Comparison of ENCODE assay signal across 19 cellular contexts in the genomic region with DNA sequence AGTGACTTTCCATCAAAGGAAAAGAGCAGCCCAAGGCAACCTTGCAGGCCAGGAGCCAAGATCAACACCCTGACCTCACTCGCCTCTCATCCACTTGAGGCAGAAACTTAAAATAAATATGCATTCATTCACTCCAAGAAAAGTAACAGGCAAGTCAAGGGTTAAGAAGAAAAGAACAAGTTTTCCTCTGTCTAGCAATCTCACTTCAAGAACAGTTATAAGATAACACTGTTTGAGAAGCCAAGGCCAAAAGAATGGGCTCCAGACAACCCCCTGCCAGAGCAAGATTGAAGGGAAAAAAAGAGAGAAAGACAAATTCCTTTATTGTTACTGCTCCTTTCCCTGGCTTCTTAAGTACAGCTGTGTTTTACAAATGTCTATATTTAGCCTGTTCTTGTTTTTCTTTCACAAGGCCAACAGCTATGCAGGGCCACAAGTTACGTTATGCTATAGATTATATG. TPM values are rescaled to one million over a fixed set of nuclear protein-coding genes. Genes with fewer than 3 reads are reported as not detected.
DNase-seq lines count a peak whose midpoint lies in the region; ATAC-seq, FAIRE-seq and TF ChIP-seq lines count a peak whose summit lies in the region.
"Had no signal": no experiment of that assay in that cellular context is flagged by ENCODE, and none has a peak within 500 bp of the region (broad histone marks: within the 10 kb centered on the region; RNA-seq: fewer than 3 reads in every experiment).

No MANE protein-coding gene starts in this region.

- peaks cover 4% of the 10 kb centered on the region for H3K9me3 Mint-ChIP-seq in progenitor cell of endocrine pancreas (ENCODE audit: low read depth)
- H3K9me3 Mint-ChIP-seq: activated naive CD8-positive, alpha-beta T cell treated with anti-CD3 and anti-CD28 coated beads, Interleukin-2, amount 50 U/mL, for 24 hours; stimulated activated naive CD8-positive, alpha-beta T cell treated with anti-CD3 and anti-CD28 coated beads, Interleukin-15, amount 100 ng/mL, for 72 hours had no signal

- H3K9me1 ChIP-seq in endothelial cell of umbilical vein (replicated peaks; ENCODE audit: control insufficient read depth, extremely low read depth, insufficient read depth, low read length) = no peaks in the 10 kb centered on the region

- H3K4me2 ChIP-seq in OCI-LY7 (ENCODE audit: low read length) (0 out of 2 replicates have a peak overlapping the region, but pooled peaks have one; percentile 19), endothelial cell of umbilical vein (ENCODE audit: insufficient read depth, low read length) (no peak overlapping the region)

- no peak overlapping the region for H3K9ac ChIP-seq in endothelial cell of umbilical vein (replicated peaks; ENCODE audit: extremely low read depth, insufficient read depth, low read length)

- peaks cover 0 to 3% of the 10 kb centered on the region in 2 experiments for H3K27me3 ChIP-seq in endothelial cell of umbilical vein (ENCODE audit: control insufficient read depth in 2 of 2, insufficient read depth in 2 of 2, low read length in 2 of 2)
- no peaks in the 10 kb centered on the region for H3K27me3 ChIP-seq in lower lobe of right lung (ENCODE audit: low read depth)

- TF ChIP-seq POLR2A in endothelial cell of umbilical vein (IDR thresholded peaks at IDR 0.05; ENCODE audit: low read depth, low read length) = no peak

- H3K9me3 ChIP-seq in OCI-LY7 (ENCODE audit: low read length) (no peaks in the 10 kb centered on the region), endothelial cell of umbilical vein (replicated peaks; ENCODE audit: control insufficient read depth, insufficient read depth, low read length) (no peaks in the 10 kb centered on the region), lower lobe of right lung (no peaks in the 10 kb centered on the region)

- H3K4me1 ChIP-seq in OCI-LY7 (ENCODE audit: insufficient read depth, low read length, poor library complexity, severe bottlenecking) = peaks cover 42% of the 10 kb centered on the region
- peaks cover 8% of the 10 kb centered on the region for H3K4me1 ChIP-seq in endothelial cell of umbilical vein (ENCODE audit: control insufficient read depth, extremely low read depth, insufficient read depth, low read length)
- H3K4me1 ChIP-seq in lower lobe of right lung = peaks cover 8% of the 10 kb centered on the region

- peaks cover 39% of the 10 kb centered on the region for H3K27me3 Mint-ChIP-seq in progenitor cell of endocrine pancreas

- CTCF ChIA-PET in OCI-LY7 (lab: Charles Lee; ENCODE audit: unreplicated experiment) = no interaction called here
- CTCF ChIA-PET in endothelial cell of umbilical vein (lab: Charles Lee) = no interaction called here

- peak overlapping the region; percentile 74 for H3K27ac Mint-ChIP-seq in progenitor cell of endocrine pancreas
- H3K27ac Mint-ChIP-seq: activated naive CD8-positive, alpha-beta T cell treated with anti-CD3 and anti-CD28 coated beads, Interleukin-2, amount 50 U/mL, for 24 hours; CD8-positive, alpha-beta memory T cell; T-helper 17 cell had no signal

- BruUV-seq in OCI-LY7 (replicated peaks; lab: Mats Ljungman, UMichigan) (no TSS peak), endothelial cell of umbilical vein (replicated peaks; lab: Mats Ljungman, UMichigan) (no TSS peak)

- ATAC-seq in HG02973 (IDR thresholded peaks at IDR 0.05; ENCODE audit: unreplicated experiment) (no peak), HG03196 (IDR thresholded peaks at IDR 0.05; ENCODE audit: unreplicated experiment) (no peak), lower lobe of right lung (no peak)
- ATAC-seq: activated naive CD8-positive, alpha-beta T cell treated with anti-CD3 and anti-CD28 coated beads, Interleukin-2, amount 50 U/mL, for 24 hours; Panc1; stimulated activated naive CD8-positive, alpha-beta T cell treated with anti-CD3 and anti-CD28 coated beads, Interleukin-15, amount 100 ng/mL, for 72 hours; T-helper 17 cell had no signal

- TF ChIP-seq CTCF in OCI-LY7 (conservative IDR thresholded peaks at IDR 0.05; ENCODE audit: low read length) (no peak), endothelial cell of umbilical vein (IDR thresholded peaks at IDR 0.05; ENCODE audit: extremely low read depth in 1 of 2, insufficient read depth in 1 of 2, low read depth in 1 of 2, low read length in 2 of 2) (no peak), progenitor cell of endocrine pancreas (IDR thresholded peaks at IDR 0.05; ENCODE audit: unreplicated experiment) (no peak), lower lobe of right lung (IDR thresholded peaks at IDR 0.05) (no peak)

- peak overlapping the region; percentile 34 for H3K4me3 Mint-ChIP-seq in progenitor cell of endocrine pancreas (ENCODE audit: low read depth)
- H3K4me3 Mint-ChIP-seq: activated naive CD8-positive, alpha-beta T cell treated with anti-CD3 and anti-CD28 coated beads, Interleukin-2, amount 50 U/mL, for 24 hours; CD8-positive, alpha-beta memory T cell; nephron progenitor cell; stimulated activated naive CD8-positive, alpha-beta T cell treated with anti-CD3 and anti-CD28 coated beads, Interleukin-15, amount 100 ng/mL, for 72 hours; T-helper 17 cell had no signal

- H3K9me2 ChIP-seq in OCI-LY7 (ENCODE audit: insufficient read depth, low read length) = no peaks in the 10 kb centered on the region

- H3K36me3 ChIP-seq in OCI-LY7 (ENCODE audit: insufficient read depth, low read length) (no peaks in the 10 kb centered on the region), endothelial cell of umbilical vein (ENCODE audit: control insufficient read depth in 2 of 2, extremely low read depth in 1 of 2, insufficient read depth in 2 of 2, low read length in 2 of 2) (no peaks in the 10 kb centered on the region), lower lobe of right lung (no peaks in the 10 kb centered on the region)

- DNase-seq in EH (ENCODE audit: low read depth) (peak; percentile 69), OCI-LY7 (ENCODE audit: low spot score) (no peak), endothelial cell of umbilical vein (ENCODE audit: low read depth, low spot score) (peak; percentile 63), progenitor cell of endocrine pancreas (ENCODE audit: low spot score, unreplicated experiment) (no peak), NCI-H2171 (lab: John Stamatoyannopoulos, UW) (no peak), lower lobe of right lung (no peak)
- DNase-seq: activated naive CD8-positive, alpha-beta T cell treated with anti-CD3 and anti-CD28 coated beads, Interleukin-2, amount 50 U/mL, for 24 hours; CD8-positive, alpha-beta memory T cell; effector CD8-positive, alpha-beta T cell; kidney glomerular epithelial cell; NCI-H446; nephron progenitor cell; stimulated activated naive CD8-positive, alpha-beta T cell treated with anti-CD3 and anti-CD28 coated beads, Interleukin-15, amount 100 ng/mL, for 72 hours; T-helper 17 cell had no signal

- H2AFZ ChIP-seq in OCI-LY7 (ENCODE audit: low read length) (no peak overlapping the region), endothelial cell of umbilical vein (ENCODE audit: low read depth, low read length) (no peak overlapping the region)

- intact Hi-C loops in OCI-LY7 (cut with micrococcal nuclease; ENCODE audit: unreplicated experiment) = no loop called here
- intact Hi-C loops in endothelial cell of umbilical vein (cut with micrococcal nuclease) = loop anchor here (5.0 to 10.0 kb wide), 2 partner anchors 107 to 304 kb away; a partner anchor contains a TSS
- intact Hi-C loops in lower lobe of right lung (cut with DNase I) = no loop called here

- dilution Hi-C loops in endothelial cell of umbilical vein (cut with MboI; ENCODE audit: extremely low pct_ligation_motif_present, low sequenced_read_pairs) = no loop called here

- POLR2A ChIA-PET in OCI-LY7 (lab: Charles Lee) (no interaction called here), endothelial cell of umbilical vein (lab: Charles Lee) (no interaction called here)

- no peak overlapping the region for H3K4me3 ChIP-seq in OCI-LY7 (ENCODE audit: low read depth, low read length, poor library complexity, severe bottlenecking)
- no peak overlapping the region for H3K4me3 ChIP-seq in endothelial cell of umbilical vein (replicated peaks in 1 of 3; ENCODE audit: insufficient read depth in 1 of 3, low read depth in 1 of 3, low read length in 3 of 3)
- no peak overlapping the region for H3K4me3 ChIP-seq in lower lobe of right lung

- H3K4me1 Mint-ChIP-seq in progenitor cell of endocrine pancreas (ENCODE audit: low read depth) = peaks cover 70% of the 10 kb centered on the region
- H3K4me1 Mint-ChIP-seq: CD8-positive, alpha-beta memory T cell; stimulated activated naive CD8-positive, alpha-beta T cell treated with anti-CD3 and anti-CD28 coated beads, Interleukin-15, amount 100 ng/mL, for 72 hours; T-helper 17 cell had no signal

- peaks cover 2% of the 10 kb centered on the region for H3K36me3 Mint-ChIP-seq in progenitor cell of endocrine pancreas (ENCODE audit: insufficient read depth)
- H3K36me3 Mint-ChIP-seq: CD8-positive, alpha-beta memory T cell had no signal

- H3K79me2 ChIP-seq in OCI-LY7 (ENCODE audit: insufficient read depth, low read depth, low read length) (no peaks in the 10 kb centered on the region), endothelial cell of umbilical vein (ENCODE audit: control insufficient read depth, insufficient read depth, low read length) (no peaks in the 10 kb centered on the region)

- H4K20me1 ChIP-seq in OCI-LY7 (ENCODE audit: insufficient read depth, low read length) (no peaks in the 10 kb centered on the region), endothelial cell of umbilical vein (replicated peaks; ENCODE audit: control insufficient read depth, extremely low read depth, insufficient read depth, low read length) (no peaks in the 10 kb centered on the region)

- H3K27ac ChIP-seq in OCI-LY7 (ENCODE audit: low read depth, low read length, poor library complexity, severe bottlenecking) (no peak overlapping the region), endothelial cell of umbilical vein (ENCODE audit: insufficient read depth, low read depth, low read length) (no peak overlapping the region), lower lobe of right lung (no peak overlapping the region)

- no peak for FAIRE-seq in endothelial cell of umbilical vein (lab: Jason Lieb, UNC)
- FAIRE-seq: H54 had no signal

RNA-seq across cellular contexts. Expression of a gene that starts 15.7 kb away (rescaled TPM):
- 0.16 TPM in 1 of 2 replicates, not detected in the other for total RNA-seq in OCI-LY7 (2014; rRNA removed; shearing (Covaris generic))
- 0.66 TPM in 1 of 2 replicates, not detected in the other for total RNA-seq in OCI-LY7 (2022)
- 0.44 TPM in 1 of 2 replicates, not detected in the other for total RNA-seq in endothelial cell of umbilical vein
- not detected in 2 replicates for polyA plus RNA-seq in endothelial cell of umbilical vein
- polyA plus RNA-seq in endothelial cell of umbilical vein (2011; cell fraction: cytosol; rRNA removed) = not detected in 2 replicates
- polyA plus RNA-seq in endothelial cell of umbilical vein (2011; cell fraction: nucleus; rRNA removed) = 0.07 TPM in 1 of 2 replicates, not detected in the other
- not detected in 2 replicates for polyA plus RNA-seq in endothelial cell of umbilical vein (2012)
- polyA minus RNA-seq in endothelial cell of umbilical vein = not detected in 2 replicates
- 0.92 TPM for polyA minus RNA-seq in endothelial cell of umbilical vein (2011; cell fraction: cytosol; rRNA and poly(A)+ RNA removed)
- 0.38 TPM in 1 of 2 replicates, not detected in the other for polyA minus RNA-seq in endothelial cell of umbilical vein (2011; cell fraction: nucleus; rRNA and poly(A)+ RNA removed)
- 0.57 and 0.62 TPM in 2 replicates for total RNA-seq in progenitor cell of endocrine pancreas
- total RNA-seq in lower lobe of right lung = not detected
- total RNA-seq: CD8-positive, alpha-beta memory T cell; glomerular endothelial cell; T-helper 17 cell had no signal
- polyA plus RNA-seq: CD8-positive, alpha-beta memory T cell had no signal

Comparison
In these comparisons a context has a peak if more than half of its experiments do, and no peak if none do; other contexts are left out.
1. DNase-seq: peak in EH (single experiment) and endothelial cell of umbilical vein (single experiment); none in OCI-LY7 (single experiment), progenitor cell of endocrine pancreas (single experiment), NCI-H2171 (single experiment) and lower lobe of right lung (single experiment).